9 cellular contexts compared by ENCODE assay signal in the genomic region with DNA sequence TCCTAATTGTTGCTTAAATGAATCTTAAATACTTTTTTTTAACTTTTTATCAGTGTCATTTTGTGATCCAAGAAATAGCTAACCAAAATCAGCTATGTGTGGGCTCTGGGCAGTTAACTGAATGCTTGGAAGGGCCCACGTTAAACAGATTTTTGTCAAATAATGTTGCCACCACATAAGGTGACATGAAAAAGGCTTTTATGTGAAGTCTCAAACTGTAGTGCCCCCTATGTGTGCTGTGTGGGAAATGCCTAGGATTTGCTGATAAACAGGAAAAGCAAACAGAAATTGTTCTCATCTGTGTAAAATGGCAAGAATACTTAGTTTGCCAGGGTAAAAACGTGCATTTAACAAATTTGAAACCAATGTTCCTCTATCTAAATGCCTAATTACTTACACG.
DNase-seq lines count a peak whose midpoint lies in the region; ATAC-seq, FAIRE-seq and TF ChIP-seq lines count a peak whose summit lies in the region.
"Had no signal": no experiment of that assay in that cellular context is flagged by ENCODE, and none has a peak within 500 bp of the region (broad histone marks: within the 10 kb centered on the region; RNA-seq: fewer than 3 reads in every experiment).

No MANE protein-coding gene starts in this region.

- no peak overlapping the region for H3K4me3 ChIP-seq in IMR-90 (ENCODE audit: insufficient read depth, low read depth, low read length)

- POLR2A ChIA-PET in IMR-90 (lab: Charles Lee; ENCODE audit: unreplicated experiment): no interaction called here

- in situ Hi-C loops in IMR-90 (cut with MboI; ENCODE audit: low sequenced_read_pairs): loop anchor here (25.0 kb wide), 1 partner anchor 1591 kb away; no protein-coding TSS in a partner anchor

- no peak overlapping the region for H3K9ac ChIP-seq in IMR-90 (ENCODE audit: low read depth, low read length)

- TF ChIP-seq CTCF in D721Med (IDR thresholded peaks at IDR 0.05; ENCODE audit: insufficient read depth, missing control alignments) (peak; percentile 36), IMR-90 (conservative IDR thresholded peaks at IDR 0.05; ENCODE audit: low read depth, low read length) (peak; percentile 43; the same call in 1 of the 2 replicates)

- ATAC-seq in IMR-90 (ENCODE audit: low read depth) (no peak), GM21526 (IDR thresholded peaks at IDR 0.05; ENCODE audit: low FRiP score, unreplicated experiment) (no peak)

- H2AK5ac ChIP-seq in IMR-90 (ENCODE audit: low read depth, low read length): no peak overlapping the region

- no peak overlapping the region for H3K23ac ChIP-seq in IMR-90 (ENCODE audit: low read depth, low read length)

- no TSS peak for BruUV-seq in IMR-90 (replicated peaks; lab: Mats Ljungman, UMichigan)

- no peaks in the 10 kb centered on the region for H3K4me1 ChIP-seq in IMR-90 (ENCODE audit: control insufficient read depth, insufficient read depth, low read length)

- no peak overlapping the region for H3K14ac ChIP-seq in IMR-90 (replicated peaks; ENCODE audit: low read depth, low read length)

- no peaks in the 10 kb centered on the region for H3K36me3 ChIP-seq in IMR-90 (ENCODE audit: control insufficient read depth, insufficient read depth, low read length)

- peak; percentile 36 for TF ChIP-seq RAD21 in IMR-90 (IDR thresholded peaks at IDR 0.05; ENCODE audit: low read length)

- H2AFZ ChIP-seq in IMR-90 (replicated peaks; ENCODE audit: low read length, poor library complexity): no peak overlapping the region

- 100% methylated on average over 1 of the region's 3 CpGs; no CpG with 5 or more reads in 1 of the 2 experiments for WGBS in IMR-90 (ENCODE audit: extremely low coverage in 2 of 2, insufficient read length in 1 of 2), 2 experiments

- peak; percentile 99 for FAIRE-seq in D721Med (lab: Jason Lieb, UNC)

- DNase-seq in D721Med (ENCODE audit: insufficient read length, low spot score) (no peak), IMR-90 (peak; percentile 6), SKM-1 treated with dmso at 0.1 percent for 144 hours (lab: John Stamatoyannopoulos, UW; ENCODE audit: unreplicated experiment) (peak; percentile 6), kidney tubule cell (ENCODE audit: low spot score) (peak; percentile 17), kidney glomerular epithelial cell (lab: John Stamatoyannopoulos, UW) (no peak)
- no peak for DNase-seq in activated effector memory CD4-positive, alpha-beta T cell treated with anti-CD3 and anti-CD28 coated beads, Interleukin-2, amount 50 U/mL, for 16 hours
- no peak for DNase-seq in activated naive CD4-positive, alpha-beta T cell treated with Interleukin-2 at 50 U/mL for 16 hours
- DNase-seq: effector memory CD4-positive, alpha-beta T cell had no signal

- no peak overlapping the region for H2AK9ac ChIP-seq in IMR-90 (replicated peaks; ENCODE audit: low read depth, low read length, poor library complexity)

- H4K20me1 ChIP-seq in IMR-90 (ENCODE audit: insufficient read depth, low read length): no peaks in the 10 kb centered on the region

- no peak overlapping the region for H3K56ac ChIP-seq in IMR-90 (ENCODE audit: extremely low read depth, insufficient read depth, low read length)

- H2BK15ac ChIP-seq in IMR-90 (ENCODE audit: low read depth, low read length): no peak overlapping the region

- H2BK120ac ChIP-seq in IMR-90 (ENCODE audit: low read depth, low read length): no peak overlapping the region

- H3K27me3 ChIP-seq in IMR-90 (ENCODE audit: control insufficient read depth, insufficient read depth, low read length): peaks cover 6% of the 10 kb centered on the region

- CTCF ChIA-PET in IMR-90 (lab: Yijun Ruan, JAX): no interaction called here

- H3K79me1 ChIP-seq in IMR-90 (ENCODE audit: low read depth in 1 of 2, low read length in 2 of 2): no peaks in the 10 kb centered on the region

- H3K18ac ChIP-seq in IMR-90 (ENCODE audit: low read depth, low read length): no peak overlapping the region

- H4K8ac ChIP-seq in IMR-90 (ENCODE audit: low read depth in 2 of 2, low read length in 2 of 2): no peak overlapping the region

- no peak overlapping the region for H2BK20ac ChIP-seq in IMR-90 (ENCODE audit: low read depth, low read length)

- H3K4ac ChIP-seq in IMR-90 (ENCODE audit: low read depth, low read length): no peak overlapping the region

- no peak overlapping the region for H2BK5ac ChIP-seq in IMR-90 (ENCODE audit: low read depth, low read length, poor library complexity, severe bottlenecking)

- dilution Hi-C loops in IMR-90 (cut with HindIII; ENCODE audit: low sequenced_read_pairs, unreplicated experiment): no loop called here

- H3K9me3 ChIP-seq in IMR-90 (ENCODE audit: control insufficient read depth, insufficient read depth, low read length): no peaks in the 10 kb centered on the region

- H4K91ac ChIP-seq in IMR-90 (ENCODE audit: insufficient read depth, low read depth, low read length): no peak overlapping the region

- no peaks in the 10 kb centered on the region for H3K9me1 ChIP-seq in IMR-90 (ENCODE audit: insufficient read depth, low read length)

- intact Hi-C loops in IMR-90 (cut with micrococcal nuclease): loop anchor here (10.0 kb wide), 1 partner anchor 768 kb away; no protein-coding TSS in a partner anchor

- H3K27ac ChIP-seq in IMR-90 (ENCODE audit: insufficient read depth, low read length): no peak overlapping the region

- H3K4me2 ChIP-seq in IMR-90 (ENCODE audit: low read depth, low read length): no peak overlapping the region

- TF ChIP-seq POLR2A in IMR-90 (IDR thresholded peaks at IDR 0.05; ENCODE audit: low read depth, low read length): no peak

- H4K5ac ChIP-seq in IMR-90 (ENCODE audit: low read depth, low read length): no peak overlapping the region

TF ChIP-seq in IMR-90, 13 proteins besides CTCF, POLR2A, EP300 and RAD21:
- TF ChIP-seq RCOR1 (IDR thresholded peaks at IDR 0.05; ENCODE audit: insufficient replicate concordance, low read length) (no peak), MXI1 (IDR thresholded peaks at IDR 0.05; ENCODE audit: borderline replicate concordance, low read depth, low read length) (no peak), CHD1 (IDR thresholded peaks at IDR 0.05; ENCODE audit: low read depth, low read length) (no peak), MAZ (IDR thresholded peaks at IDR 0.05; ENCODE audit: borderline replicate concordance, low read depth, low read length) (no peak), SMC3 (IDR thresholded peaks at IDR 0.05; ENCODE audit: low read depth, low read length) (no peak), NFE2L2 (IDR thresholded peaks at IDR 0.05; ENCODE audit: low read depth, low read length) (no peak), FOS (IDR thresholded peaks at IDR 0.05; ENCODE audit: low read depth, low read length) (no peak), RFX5 (IDR thresholded peaks at IDR 0.05; ENCODE audit: low read depth, low read length) (no peak), CEBPB (IDR thresholded peaks at IDR 0.05; ENCODE audit: low read depth, low read length) (no peak), MAFK (IDR thresholded peaks at IDR 0.05; ENCODE audit: low read depth, low read length) (no peak), BHLHE40 (IDR thresholded peaks at IDR 0.05; ENCODE audit: low read depth, low read length) (no peak)
- TF ChIP-seq, protein P1, sequence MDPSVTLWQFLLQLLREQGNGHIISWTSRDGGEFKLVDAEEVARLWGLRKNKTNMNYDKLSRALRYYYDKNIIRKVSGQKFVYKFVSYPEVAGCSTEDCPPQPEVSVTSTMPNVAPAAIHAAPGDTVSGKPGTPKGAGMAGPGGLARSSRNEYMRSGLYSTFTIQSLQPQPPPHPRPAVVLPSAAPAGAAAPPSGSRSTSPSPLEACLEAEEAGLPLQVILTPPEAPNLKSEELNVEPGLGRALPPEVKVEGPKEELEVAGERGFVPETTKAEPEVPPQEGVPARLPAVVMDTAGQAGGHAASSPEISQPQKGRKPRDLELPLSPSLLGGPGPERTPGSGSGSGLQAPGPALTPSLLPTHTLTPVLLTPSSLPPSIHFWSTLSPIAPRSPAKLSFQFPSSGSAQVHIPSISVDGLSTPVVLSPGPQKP (IDR thresholded peaks at IDR 0.05; ENCODE audit: borderline replicate concordance, low read depth, low read length): no peak
- TF ChIP-seq, protein P2, sequence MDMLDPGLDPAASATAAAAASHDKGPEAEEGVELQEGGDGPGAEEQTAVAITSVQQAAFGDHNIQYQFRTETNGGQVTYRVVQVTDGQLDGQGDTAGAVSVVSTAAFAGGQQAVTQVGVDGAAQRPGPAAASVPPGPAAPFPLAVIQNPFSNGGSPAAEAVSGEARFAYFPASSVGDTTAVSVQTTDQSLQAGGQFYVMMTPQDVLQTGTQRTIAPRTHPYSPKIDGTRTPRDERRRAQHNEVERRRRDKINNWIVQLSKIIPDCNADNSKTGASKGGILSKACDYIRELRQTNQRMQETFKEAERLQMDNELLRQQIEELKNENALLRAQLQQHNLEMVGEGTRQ (IDR thresholded peaks at IDR 0.05; ENCODE audit: low read depth, low read length): no peak

Comparison
In these comparisons a context has a peak if more than half of its experiments do, and no peak if none do; other contexts are left out.
1. DNase-seq: peak in IMR-90 (single experiment), SKM-1 treated with dmso at 0.1 percent for 144 hours (single experiment) and kidney tubule cell (single experiment); none in D721Med (single experiment), activated effector memory CD4-positive, alpha-beta T cell treated with anti-CD3 and anti-CD28 coated beads, Interleukin-2, amount 50 U/mL, for 16 hours (single experiment), kidney glomerular epithelial cell (single experiment) and activated naive CD4-positive, alpha-beta T cell treated with Interleukin-2 at 50 U/mL for 16 hours (single experiment).